11 cellular contexts compared by ENCODE assay signal in the genomic region with DNA sequence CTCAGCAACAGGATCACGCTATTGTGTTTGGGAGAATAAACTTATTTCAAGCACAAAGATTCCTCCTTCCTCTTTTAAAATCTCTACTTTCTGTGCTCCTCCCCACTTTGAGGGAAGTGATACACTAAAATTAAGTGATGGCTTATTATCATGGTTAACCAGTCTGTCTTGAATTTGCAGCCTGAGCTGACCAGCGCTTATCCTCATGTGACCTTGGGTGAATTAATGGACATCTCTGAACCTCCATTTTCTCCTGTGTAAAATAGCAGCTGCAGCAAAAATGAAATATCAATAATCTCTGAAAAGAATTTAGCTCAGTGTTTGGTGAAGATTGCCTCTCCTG.
DNase-seq lines count a peak whose midpoint lies in the region; ATAC-seq, FAIRE-seq and TF ChIP-seq lines count a peak whose summit lies in the region.
"Had no signal": no experiment of that assay in that cellular context is flagged by ENCODE, and none has a peak within 500 bp of the region (broad histone marks: within the 10 kb centered on the region; RNA-seq: fewer than 3 reads in every experiment).

No MANE protein-coding gene starts in this region.

- no peak overlapping the region for H3K4me3 Mint-ChIP-seq in activated CD8-positive, alpha-beta memory T cell treated with anti-CD3 and anti-CD28 coated beads, Interleukin-2, amount 10 ng/mL, durations not matched to agents 7 days and 5 days
- H3K4me3 Mint-ChIP-seq in astrocyte (ENCODE audit: unreplicated experiment): no peak overlapping the region

- no peaks in the 10 kb centered on the region for H4K20me1 ChIP-seq in astrocyte (ENCODE audit: insufficient read depth, low read length)

- H3K9me3 ChIP-seq in astrocyte (ENCODE audit: insufficient read depth, low read depth, low read length): no peaks in the 10 kb centered on the region

- H2AFZ ChIP-seq in astrocyte (ENCODE audit: low read depth, low read length): peak overlapping the region; percentile 30

- H3K4me1 Mint-ChIP-seq in activated CD8-positive, alpha-beta memory T cell treated with anti-CD3 and anti-CD28 coated beads, Interleukin-2, amount 10 ng/mL, durations not matched to agents 7 days and 5 days: peaks cover 52% of the 10 kb centered on the region
- H3K4me1 Mint-ChIP-seq in astrocyte (ENCODE audit: low read depth, unreplicated experiment): no peaks in the 10 kb centered on the region

- CTCF ChIA-PET in activated CD8-positive, alpha-beta memory T cell treated with anti-CD3 and anti-CD28 coated beads, Interleukin-2, amount 10 ng/mL, durations not matched to agents 7 days and 5 days (lab: Charles Lee): interaction anchor here (1.1 to 4.3 kb wide), 2 partner anchors 53 to 68 kb away, joined by 3 to 17 read pairs; no protein-coding TSS in a partner anchor

- no peak overlapping the region for H3K27ac ChIP-seq in astrocyte (ENCODE audit: low read depth, low read length)

- no peak for TF ChIP-seq POLR2A in NB4 (IDR thresholded peaks at IDR 0.05; ENCODE audit: extremely low read depth, insufficient read length)

- TF ChIP-seq CTCF in NB4 (IDR thresholded peaks at IDR 0.05; ENCODE audit: low read depth, low read length): no peak
- TF ChIP-seq CTCF in astrocyte (IDR thresholded peaks at IDR 0.05; ENCODE audit: insufficient read depth, low read depth, low read length): no peak
- TF ChIP-seq CTCF in subcutaneous adipose tissue (IDR thresholded peaks at IDR 0.05; ENCODE audit: low read depth): peak; percentile 98

- H3K79me2 ChIP-seq in astrocyte (ENCODE audit: insufficient read depth, low read length): no peaks in the 10 kb centered on the region

- H3K4me3 ChIP-seq in NB4 (ENCODE audit: low read depth, low read length) (no peak overlapping the region), astrocyte (ENCODE audit: insufficient read depth, low read depth, low read length) (no peak overlapping the region)

- H3K27ac Mint-ChIP-seq in activated CD8-positive, alpha-beta memory T cell treated with anti-CD3 and anti-CD28 coated beads, Interleukin-2, amount 10 ng/mL, durations not matched to agents 7 days and 5 days: peak overlapping the region; percentile 28
- no peak overlapping the region for H3K27ac Mint-ChIP-seq in astrocyte (ENCODE audit: unreplicated experiment)

- H3K27me3 ChIP-seq in astrocyte (ENCODE audit: insufficient read depth, low read length): no peaks in the 10 kb centered on the region

- no peaks in the 10 kb centered on the region for H3K27me3 Mint-ChIP-seq in activated CD8-positive, alpha-beta memory T cell treated with anti-CD3 and anti-CD28 coated beads, Interleukin-2, amount 10 ng/mL, durations not matched to agents 7 days and 5 days
- no peaks in the 10 kb centered on the region for H3K27me3 Mint-ChIP-seq in astrocyte (ENCODE audit: low read depth, unreplicated experiment)

- no peaks in the 10 kb centered on the region for H3K36me3 ChIP-seq in astrocyte (ENCODE audit: insufficient read depth, low read length)

- ATAC-seq in activated CD8-positive, alpha-beta memory T cell treated with anti-CD3 and anti-CD28 coated beads, Interleukin-2, amount 10 ng/mL, durations not matched to agents 7 days and 5 days: no peak
- ATAC-seq in HG03159 (IDR thresholded peaks at IDR 0.05; ENCODE audit: unreplicated experiment) (no peak), HG03439 (IDR thresholded peaks at IDR 0.05; ENCODE audit: unreplicated experiment) (no peak)

- no peak overlapping the region for H3K4me2 ChIP-seq in astrocyte (ENCODE audit: low read length)

- no peak for FAIRE-seq in astrocyte (lab: Jason Lieb, UNC)

- DNase-seq in activated CD8-positive, alpha-beta memory T cell treated with anti-CD3 and anti-CD28 coated beads, Interleukin-2, amount 10 ng/mL, durations not matched to agents 7 days and 5 days: no peak
- DNase-seq in activated CD8-positive, alpha-beta memory T cell treated with anti-CD3 and anti-CD28 coated beads, Interleukin-2, amount 50 U/mL, for 4 hours: no peak
- peak; percentile 67 for DNase-seq in NB4 (ENCODE audit: low read depth)
- DNase-seq in astrocyte (ENCODE audit: low read depth): no peak
- no peak for DNase-seq in NCI-H2171 (lab: John Stamatoyannopoulos, UW)
- DNase-seq: left cardiac atrium, retina had no signal

- no peak overlapping the region for H3K9ac ChIP-seq in astrocyte (ENCODE audit: low read length)

- H3K4me1 ChIP-seq in astrocyte (ENCODE audit: insufficient read depth, low read length): no peaks in the 10 kb centered on the region

- H3K36me3 Mint-ChIP-seq in activated CD8-positive, alpha-beta memory T cell treated with anti-CD3 and anti-CD28 coated beads, Interleukin-2, amount 10 ng/mL, durations not matched to agents 7 days and 5 days: peaks cover 9% of the 10 kb centered on the region
- no peaks in the 10 kb centered on the region for H3K36me3 Mint-ChIP-seq in astrocyte (ENCODE audit: low read depth, unreplicated experiment)

- no peaks in the 10 kb centered on the region for H3K9me3 Mint-ChIP-seq in activated CD8-positive, alpha-beta memory T cell treated with anti-CD3 and anti-CD28 coated beads, Interleukin-2, amount 10 ng/mL, durations not matched to agents 7 days and 5 days (ENCODE audit: low read depth)
- H3K9me3 Mint-ChIP-seq in astrocyte (ENCODE audit: unreplicated experiment): peaks cover 3% of the 10 kb centered on the region
- H3K9me3 Mint-ChIP-seq: T-helper 1 cell treated with Interleukin-12 subunit alpha and Interleukin-12 subunit beta and Interleukin-4 antibody, amounts not matched to agents 30 μg/mL and 1 μg/mL, for 36 hours had no signal
